In genomic region chr4:8279321-8280157, GRCh38 we compare ENCODE assay signal across 22 cellular contexts. TPM values are rescaled to one million over a fixed set of nuclear protein-coding genes. Genes with fewer than 3 reads are reported as not detected.
DNase-seq lines count a peak whose midpoint lies in the region; ATAC-seq and TF ChIP-seq lines count a peak whose summit lies in the region.
"Had no signal": no experiment of that assay in that cellular context is flagged by ENCODE, and none has a peak within 500 bp of the region (broad histone marks: within the 10 kb centered on the region; RNA-seq: fewer than 3 reads in every experiment).

No MANE protein-coding gene starts in this region.

- H3K4me3 ChIP-seq in GM23248 (no peak overlapping the region), NB4 (ENCODE audit: low read depth, low read length) (peak overlapping the region; percentile 27), hepatocyte (no peak overlapping the region)
- H3K4me3 ChIP-seq: suprapubic skin had no signal

- H3K27me3 ChIP-seq in GM23248 (replicated peaks; ENCODE audit: insufficient read depth): no peaks in the 10 kb centered on the region
- H3K27me3 ChIP-seq in hepatocyte: no peaks in the 10 kb centered on the region
- H3K27me3 ChIP-seq: suprapubic skin had no signal

- H3K4me2 ChIP-seq in GM23248 (ENCODE audit: unreplicated experiment) (peak overlapping the region; percentile 64), hepatocyte (peak overlapping the region; percentile 57)

- intact Hi-C loops in posterior vena cava (cut with DNase I): loop anchor here in 1 of 2 donors (10.0 kb wide), 1 partner anchor 125 kb away; no protein-coding TSS in a partner anchor

- 82 to 86% methylated on average over 22 of the region's 22 CpGs for WGBS in GM23248 (ENCODE audit: low coverage in 1 of 2, low lambda C conversion rate in 2 of 2, missing lambda C conversion rate in 2 of 2), 2 experiments
- WGBS in hepatocyte (ENCODE audit: low lambda C conversion rate, missing lambda C conversion rate): 79% methylated on average over 22 of the region's 22 CpGs

- no peaks in the 10 kb centered on the region for H3K9me2 ChIP-seq in GM23248 (ENCODE audit: insufficient read depth)
- no peaks in the 10 kb centered on the region for H3K9me2 ChIP-seq in hepatocyte (replicated peaks; ENCODE audit: insufficient read depth)

- no peak for TF ChIP-seq POLR2A in NB4 (IDR thresholded peaks at IDR 0.05; ENCODE audit: extremely low read depth, insufficient read length)

- H2AFZ ChIP-seq in GM23248 (peak overlapping the region; percentile 59; the same call in 1 of the 2 replicates), hepatocyte (no peak overlapping the region)

- H3K4me1 ChIP-seq in GM23248 (ENCODE audit: insufficient read depth) (peaks cover 38% of the 10 kb centered on the region), hepatocyte (ENCODE audit: insufficient read depth) (peaks cover 29% of the 10 kb centered on the region)

- H3K79me2 ChIP-seq in GM23248 (ENCODE audit: insufficient read depth): no peaks in the 10 kb centered on the region
- H3K79me2 ChIP-seq in hepatocyte: no peaks in the 10 kb centered on the region

- ATAC-seq in HG03439 (IDR thresholded peaks at IDR 0.05; ENCODE audit: unreplicated experiment) (no peak), HG03378 (IDR thresholded peaks at IDR 0.05; ENCODE audit: unreplicated experiment) (no peak)
- ATAC-seq: CD8-positive, alpha-beta T cell; naive thymus-derived CD8-positive, alpha-beta T cell; stimulated activated memory B cell treated with anti-CD40 and anti-IgM and Interleukin-4, amounts not matched to agents 10 μg/mL and 1 μg/mL and 100 μg/mL, for 72 hours had no signal

- TF ChIP-seq CTCF in NB4 (IDR thresholded peaks at IDR 0.05; ENCODE audit: low read depth, low read length): no peak
- TF ChIP-seq CTCF in hepatocyte (IDR thresholded peaks at IDR 0.05; ENCODE audit: poor library complexity): no peak

- DNase-seq in GM23248 (no peak), NB4 (ENCODE audit: low read depth) (peak; percentile 89), hepatocyte (ENCODE audit: low spot score) (no peak), posterior vena cava (ENCODE audit: low spot score) (peak; percentile 79)
- DNase-seq in effector CD4-positive, alpha-beta T cell: no peak
- DNase-seq: activated CD4-positive, alpha-beta T cell treated with anti-CD3 and anti-CD28 coated beads for 1 hour; activated CD8-positive, alpha-beta memory T cell treated with anti-CD3 and anti-CD28 coated beads for 24 hours; activated naive CD4-positive, alpha-beta T cell; activated T-cell treated with anti-CD3 and anti-CD28 coated beads, Interleukin-2, amount 50 U/mL, for 24 hours; CD8-positive, alpha-beta T cell; erythroblast; foreskin melanocyte; mesendoderm; NCI-H1092 treated with DMSO at 0.1 percent for 48 hours; NCI-H1930; NCI-H345; SHP77 treated with DMSO at 0.1 percent for 48 hours had no signal

- H3K9ac ChIP-seq in GM23248: peak overlapping the region; percentile 63

- no peaks in the 10 kb centered on the region for H3K9me3 ChIP-seq in GM23248 (ENCODE audit: low read depth)
- H3K9me3 ChIP-seq in hepatocyte (ENCODE audit: low read depth): no peaks in the 10 kb centered on the region
- H3K9me3 ChIP-seq: suprapubic skin had no signal

- in situ Hi-C loops in GM23248 (cut with MboI): no loop called here

- H3K36me3 ChIP-seq in GM23248 (ENCODE audit: low read depth) (no peaks in the 10 kb centered on the region), hepatocyte (replicated peaks; ENCODE audit: insufficient read depth, low read depth) (no peaks in the 10 kb centered on the region)
- H3K36me3 ChIP-seq: suprapubic skin had no signal

- H4K20me1 ChIP-seq in GM23248 (ENCODE audit: insufficient read depth): no peaks in the 10 kb centered on the region
- H4K20me1 ChIP-seq in hepatocyte (ENCODE audit: insufficient read depth, poor library complexity, severe bottlenecking): no peaks in the 10 kb centered on the region

- peaks cover 2% of the 10 kb centered on the region; the same call in 1 of the 2 replicates for H3F3A ChIP-seq in GM23248 (ENCODE audit: insufficient read depth)

- H3K27ac ChIP-seq in GM23248: no peak overlapping the region
- H3K27ac ChIP-seq in hepatocyte: peak overlapping the region; percentile 91

RNA-seq across cellular contexts. Expression of gene HTRA3, which starts 10.0 kb away (rescaled TPM):
- total RNA-seq in GM23248 (2014; rRNA removed; shearing (Covaris generic)): 3.2 and 5.9 TPM in 2 replicates
- polyA plus RNA-seq in GM23248 (2016; fragmentation: Nextera tagmentation; extraction: Ambion mirVana): 5.2 and 5.7 TPM in 2 replicates
- total RNA-seq in hepatocyte: 17.7 and 19.4 TPM in 2 replicates
- 34.9 and 39.4 TPM in 2 replicates for polyA plus RNA-seq in hepatocyte
- total RNA-seq in posterior vena cava: 100 to 1,000 TPM in 1 of 2 donors, 10 to 100 TPM in 1; 14.9 to 104 TPM
- total RNA-seq: CD8-positive, alpha-beta T cell; naive thymus-derived CD8-positive, alpha-beta T cell had no signal
- polyA plus RNA-seq: naive thymus-derived CD8-positive, alpha-beta T cell had no signal

Comparison
In these comparisons a context has a peak if more than half of its experiments do, and no peak if none do; other contexts are left out.
1. DNase-seq: peak in NB4 (single experiment) and posterior vena cava (single experiment); none in GM23248 (single experiment), hepatocyte (single experiment) and effector CD4-positive, alpha-beta T cell (single experiment).